Comparison of ENCODE assay signal across 8 cellular contexts in the genomic region with DNA sequence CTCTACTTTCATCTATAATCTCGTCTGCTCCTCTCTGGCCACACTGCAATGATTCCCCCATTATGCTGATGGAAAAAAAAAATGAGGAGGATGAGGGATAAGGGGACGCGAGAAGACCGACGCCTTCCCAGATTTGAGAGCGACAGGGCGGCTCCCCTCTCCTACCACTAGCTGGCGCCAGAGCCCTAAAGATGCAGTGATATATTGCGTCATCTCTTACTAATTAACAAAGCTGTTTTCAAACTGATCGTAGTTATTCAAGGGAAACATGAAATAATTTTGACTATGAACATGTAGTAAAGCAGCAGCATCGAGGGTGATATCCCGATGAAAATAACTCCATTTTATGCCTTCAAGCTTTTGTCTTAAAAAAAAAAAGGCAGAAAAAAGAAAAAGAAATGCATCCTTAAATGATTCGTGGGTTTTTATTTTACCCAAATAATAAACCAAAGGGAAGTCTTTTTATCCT. TPM values are rescaled to one million over a fixed set of nuclear protein-coding genes. Genes with fewer than 3 reads are reported as not detected.
A peak's percentile ranks its signal among the peaks of the same experiment; 100 is the strongest.
DNase-seq lines count a peak whose midpoint lies in the region; ATAC-seq and TF ChIP-seq lines count a peak whose summit lies in the region.

No MANE protein-coding gene starts in this region.

- H3K79me1 ChIP-seq in H9 (ENCODE audit: insufficient read depth, low read depth, low read length, poor library complexity, severe bottlenecking) = no peaks in the 10 kb centered on the region

- no peak overlapping the region for H3K23ac ChIP-seq in H9 (ENCODE audit: insufficient read length, low read depth, low read length)

- intact Hi-C loops in head of caudate nucleus (cut with DNase I) = loop anchor here (2.0 to 10.0 kb wide), 4 partner anchors 48 to 560 kb away; partner anchors contain the start of genes HNRNPA3 and NFE2L2
- intact Hi-C loops in thyroid gland (cut with DNase I) = loop anchor here (2.0 to 10.0 kb wide), 3 partner anchors 50 to 560 kb away; partner anchors contain the start of gene HNRNPA3

- H3K9ac ChIP-seq in H9 (ENCODE audit: extremely low read depth, insufficient read length, low read length) (no peak overlapping the region), SK-N-MC (ENCODE audit: insufficient read length) (peak overlapping the region; percentile 37), parathyroid adenoma (no peak overlapping the region)

- H2BK12ac ChIP-seq in H9 (ENCODE audit: insufficient read length, low read depth, low read length) = no peak overlapping the region

- H3K56ac ChIP-seq in H9 (ENCODE audit: insufficient read length, low read depth, low read length) = no peak overlapping the region

- no peak overlapping the region for H3K18ac ChIP-seq in H9 (ENCODE audit: insufficient read length, low read depth, low read length)

- H3K4me3 Mint-ChIP-seq in H9 = no peak overlapping the region

- no peak overlapping the region for H3K27ac Mint-ChIP-seq in H9
- H3K27ac Mint-ChIP-seq in activated naive CD4-positive, alpha-beta T cell treated with anti-CD3 and anti-CD28 coated beads, Interleukin-2, amount 50 U/mL, for 72 hours = no peak overlapping the region

- H3K27me3 ChIP-seq in H9 (ENCODE audit: insufficient read depth, low read length) = no peaks in the 10 kb centered on the region
- no peaks in the 10 kb centered on the region for H3K27me3 ChIP-seq in parathyroid adenoma (ENCODE audit: control insufficient read depth, insufficient read depth, low read length)
- no peaks in the 10 kb centered on the region for H3K27me3 ChIP-seq in thyroid gland

- no peaks in the 10 kb centered on the region for H3K27me3 Mint-ChIP-seq in H9 (ENCODE audit: low read depth)

- peak; percentile 30 to 81 for ATAC-seq in activated naive CD4-positive, alpha-beta T cell treated with anti-CD3 and anti-CD28 coated beads, Interleukin-2, amount 50 U/mL, for 72 hours

- H4K91ac ChIP-seq in H9 (ENCODE audit: insufficient read length, low read depth, low read length) = no peak overlapping the region

- H2AK5ac ChIP-seq in H9 (ENCODE audit: insufficient read length, low read length) = no peak overlapping the region

- H3K27ac ChIP-seq in H9 (ENCODE audit: insufficient read length, low read depth, low read length) = no peak overlapping the region
- H3K27ac ChIP-seq in SK-N-MC = peak overlapping the region; percentile 54; the same call in 1 of the 2 replicates
- H3K27ac ChIP-seq in parathyroid adenoma = peak overlapping the region; percentile 60
- H3K27ac ChIP-seq in thyroid gland = peak overlapping the region; percentile 78 to 90 (median 80)

- peaks cover 19 to 26% of the 10 kb centered on the region in 2 experiments for H3K4me1 Mint-ChIP-seq in H9

- H3K9me3 ChIP-seq in H9 (ENCODE audit: control insufficient read depth, low read depth, low read length) (no peaks in the 10 kb centered on the region), SK-N-MC (ENCODE audit: low read depth, low read length) (no peaks in the 10 kb centered on the region), parathyroid adenoma (ENCODE audit: control insufficient read depth, low read length) (no peaks in the 10 kb centered on the region), thyroid gland (no peaks in the 10 kb centered on the region)

- no peaks in the 10 kb centered on the region for H3K36me3 Mint-ChIP-seq in H9 (ENCODE audit: insufficient read depth in 1 of 3, low read depth in 3 of 3)
- no peaks in the 10 kb centered on the region for H3K36me3 Mint-ChIP-seq in activated naive CD4-positive, alpha-beta T cell treated with anti-CD3 and anti-CD28 coated beads, Interleukin-2, amount 50 U/mL, for 72 hours

- H3K36me3 ChIP-seq in SK-N-MC (ENCODE audit: insufficient read depth, low read length) (no peaks in the 10 kb centered on the region), parathyroid adenoma (ENCODE audit: control insufficient read depth, insufficient read depth, low read length) (no peaks in the 10 kb centered on the region), thyroid gland (no peaks in the 10 kb centered on the region)

- no peak for TF ChIP-seq POLR2A in thyroid gland (IDR thresholded peaks at IDR 0.05)

- H3K9me3 Mint-ChIP-seq in H9 = no peaks in the 10 kb centered on the region
- H3K9me3 Mint-ChIP-seq in activated naive CD4-positive, alpha-beta T cell treated with anti-CD3 and anti-CD28 coated beads, Interleukin-2, amount 50 U/mL, for 72 hours = no peaks in the 10 kb centered on the region

- no peak overlapping the region for H2BK20ac ChIP-seq in H9 (ENCODE audit: low read depth, low read length, poor library complexity, severe bottlenecking)

- DNase-seq in EH (ENCODE audit: low read depth) = peak; percentile 77
- DNase-seq in H9 = peak; percentile 78
- peak; percentile 44 for DNase-seq in NCI-H1048 (lab: John Stamatoyannopoulos, UW)
- no peak for DNase-seq in SK-N-MC (ENCODE audit: low read depth, low spot score)
- DNase-seq in activated naive CD4-positive, alpha-beta T cell treated with anti-CD3 and anti-CD28 coated beads, Interleukin-2, amount 50 U/mL, for 72 hours (ENCODE audit: low spot score in 2 of 2) = peak; percentile 79 to 87
- DNase-seq in head of caudate nucleus = peak; percentile 81 to 96 (median 90)
- DNase-seq in thyroid gland = peak; percentile 78 to 84

- no CpG with 5 or more reads among the region's 13 CpGs for WGBS in H9 (ENCODE audit: extremely low coverage, insufficient read length, low lambda C conversion rate)
- 1% methylated on average over 13 of the region's 13 CpGs for WGBS in thyroid gland, 2 donors

- H3K4me1 ChIP-seq in H9 (ENCODE audit: insufficient read depth, low read length) = peaks cover 3% of the 10 kb centered on the region
- peaks cover 6% of the 10 kb centered on the region for H3K4me1 ChIP-seq in parathyroid adenoma
- H3K4me1 ChIP-seq in thyroid gland = peaks cover 14 to 17% of the 10 kb centered on the region in 2 donors

- no peak overlapping the region for H4K8ac ChIP-seq in H9 (replicated peaks; ENCODE audit: insufficient read length, low read depth, low read length)

- H3K4me2 ChIP-seq in H9 (ENCODE audit: insufficient read depth, insufficient read length, low read length) (peak overlapping the region; percentile 22), parathyroid adenoma (ENCODE audit: low read length) (peak overlapping the region; percentile 70)

- H3K4me3 ChIP-seq in SK-N-MC (peak overlapping the region; percentile 58), parathyroid adenoma (ENCODE audit: low read depth, low read length) (peak overlapping the region; percentile 45), thyroid gland (replicated peaks in 1 of 3) (peak overlapping the region in 1 of 3 donors; percentile 7)

- H4K5ac ChIP-seq in H9 (ENCODE audit: insufficient read length, low read depth, low read length) = no peak overlapping the region

- H3K23me2 ChIP-seq in H9 (ENCODE audit: insufficient read length, low read depth, low read length, poor library complexity, severe bottlenecking) = peaks cover 3% of the 10 kb centered on the region

- no peak overlapping the region for H2BK5ac ChIP-seq in H9 (ENCODE audit: insufficient read length, low read length)

- H3K4ac ChIP-seq in H9 (ENCODE audit: low read depth, low read length) = no peak overlapping the region

- TF ChIP-seq CTCF in H9 (conservative IDR thresholded peaks at IDR 0.05) = peak; percentile 100
- peak; percentile 100 for TF ChIP-seq CTCF in parathyroid adenoma (IDR thresholded peaks at IDR 0.05)
- peak; percentile 99 to 100 (median 100) for TF ChIP-seq CTCF in thyroid gland (IDR thresholded peaks at IDR 0.05)

- H3T11ph ChIP-seq in H9 (ENCODE audit: low read length) = peak overlapping the region; percentile 67

- H3K14ac ChIP-seq in H9 (ENCODE audit: insufficient read depth, low read length) = no peak overlapping the region

- H4K20me1 ChIP-seq in H9 (ENCODE audit: control insufficient read depth, insufficient read depth, insufficient read length) = no peaks in the 10 kb centered on the region

- H2AFZ ChIP-seq in H9 (ENCODE audit: low read length) (peak overlapping the region; percentile 97), parathyroid adenoma (peak overlapping the region; percentile 94)

- H3K79me2 ChIP-seq in H9 (ENCODE audit: insufficient read depth, low read length) = no peaks in the 10 kb centered on the region
- no peaks in the 10 kb centered on the region for H3K79me2 ChIP-seq in parathyroid adenoma

- no peak overlapping the region for H2BK15ac ChIP-seq in H9 (ENCODE audit: low read depth, low read length)

- H2BK120ac ChIP-seq in H9 (ENCODE audit: low read depth, low read length, poor library complexity, severe bottlenecking) = no peak overlapping the region

RNA-seq across cellular contexts. Expression of gene HNRNPA3, which starts 48.0 kb away (rescaled TPM):
- total RNA-seq in H9 (2021) = 405 and 419 TPM in 2 replicates
- total RNA-seq in activated naive CD4-positive, alpha-beta T cell treated with anti-CD3 and anti-CD28 coated beads, Interleukin-2, amount 50 U/mL, for 72 hours = 100 to 1,000 TPM; 259 to 273 TPM
- 100 to 1,000 TPM in 1 of 4 donors, 10 to 100 TPM in 3; 80.3 to 115 (median 82.3) TPM for total RNA-seq in thyroid gland
